ENCODE assay signal across 17 cellular contexts in genomic region chr3:66023254-66023653, GRCh38. TPM values are rescaled to one million over a fixed set of nuclear protein-coding genes. Genes with fewer than 3 reads are reported as not detected.
DNase-seq lines count a peak whose midpoint lies in the region; ATAC-seq and TF ChIP-seq lines count a peak whose summit lies in the region.
"Had no signal": no experiment of that assay in that cellular context is flagged by ENCODE, and none has a peak within 500 bp of the region (broad histone marks: within the 10 kb centered on the region; RNA-seq: fewer than 3 reads in every experiment).

No MANE protein-coding gene starts in this region.

- BruUV-seq in PC-9 (replicated peaks; lab: Mats Ljungman, UMichigan), result no TSS peak

- H3K4me1 ChIP-seq in PC-9 (replicated peaks; ENCODE audit: insufficient read depth), result peaks cover 35% of the 10 kb centered on the region
- no peaks in the 10 kb centered on the region for H3K4me1 ChIP-seq in endodermal cell (ENCODE audit: control insufficient read depth, insufficient read depth, low read length)
- H3K4me1 ChIP-seq in right lobe of liver, result peaks cover 0 to 15% (median 5%) of the 10 kb centered on the region in 4 donors
- H3K4me1 ChIP-seq in trophoblast cell (ENCODE audit: control insufficient read depth in 1 of 2, insufficient read depth in 2 of 2, low read length in 2 of 2), result no peaks in the 10 kb centered on the region
- no peaks in the 10 kb centered on the region for H3K4me1 ChIP-seq in adrenal gland (replicated peaks in 1 of 2)

- intact Hi-C loops in PC-9 (cut with micrococcal nuclease; ENCODE audit: unreplicated experiment), result no loop called here
- intact Hi-C loops in right lobe of liver (cut with DNase I), result no loop called here
- intact Hi-C loops in adrenal gland (cut with DNase I), result no loop called here

- ATAC-seq in right lobe of liver (peak; percentile 50 to 60 (median 56)), GM19395 (IDR thresholded peaks at IDR 0.05; ENCODE audit: unreplicated experiment) (no peak)
- no peak for ATAC-seq in activated T-cell treated with anti-CD3 and anti-CD28 coated beads, Interleukin-2, amount 50 U/mL, for 72 hours (replicated peaks in 1 of 2)
- ATAC-seq: HCT116 had no signal

- no peak overlapping the region for H2BK12ac ChIP-seq in trophoblast cell (ENCODE audit: low read length)

- H3K36me3 ChIP-seq in PC-9 (ENCODE audit: low read depth) (no peaks in the 10 kb centered on the region), endodermal cell (ENCODE audit: control insufficient read depth, insufficient read depth, low read length) (no peaks in the 10 kb centered on the region), right lobe of liver (no peaks in the 10 kb centered on the region), trophoblast cell (ENCODE audit: control insufficient read depth in 1 of 2, insufficient read depth in 2 of 2, low read length in 2 of 2) (no peaks in the 10 kb centered on the region), adrenal gland (replicated peaks in 1 of 2) (no peaks in the 10 kb centered on the region)
- H3K36me3 ChIP-seq: BLaER1 treated with 17β-estradiol and CSF1 and Interleukin-3, amounts not matched to agents 10 nM and 100 nM had no signal

- H3K27ac Mint-ChIP-seq in endodermal cell, result no peak overlapping the region
- no peak overlapping the region for H3K27ac Mint-ChIP-seq in activated T-cell treated with anti-CD3 and anti-CD28 coated beads, Interleukin-2, amount 50 U/mL, for 72 hours
- H3K27ac Mint-ChIP-seq: B cell; CD4-positive, CD25-positive, alpha-beta regulatory T cell; CD8-positive, alpha-beta memory T cell had no signal

- H3K27me3 ChIP-seq in PC-9 (ENCODE audit: insufficient read depth, low read depth), result no peaks in the 10 kb centered on the region
- no peaks in the 10 kb centered on the region for H3K27me3 ChIP-seq in endodermal cell (ENCODE audit: control insufficient read depth, insufficient read depth, low read length, poor library complexity, severe bottlenecking)
- H3K27me3 ChIP-seq in right lobe of liver, result no peaks in the 10 kb centered on the region
- no peaks in the 10 kb centered on the region for H3K27me3 ChIP-seq in trophoblast cell (ENCODE audit: insufficient read depth, low read length)
- H3K27me3 ChIP-seq in adrenal gland, result no peaks in the 10 kb centered on the region
- H3K27me3 ChIP-seq: BLaER1 treated with 17β-estradiol and CSF1 and Interleukin-3, amounts not matched to agents 10 nM and 100 nM had no signal

- 89 to 100% methylated on average over 1 to 2 of the region's 2 CpGs for WGBS in endodermal cell (ENCODE audit: insufficient coverage in 1 of 2, insufficient read length in 1 of 2), 2 experiments
- 26% methylated on average over 2 of the region's 2 CpGs for WGBS in right lobe of liver (ENCODE audit: insufficient coverage, low coverage, low lambda C conversion rate, missing lambda C conversion rate)
- WGBS in trophoblast cell (ENCODE audit: extremely low coverage, insufficient coverage, insufficient read length), result no CpG with 5 or more reads among the region's 2 CpGs
- 52 to 61% (median 54%) methylated on average over 2 of the region's 2 CpGs for WGBS in adrenal gland, 4 donors

- H3F3A ChIP-seq in PC-9 (ENCODE audit: insufficient read depth, low read depth), result peaks cover 17% of the 10 kb centered on the region

- H2AFZ ChIP-seq in PC-9 (no peak overlapping the region), trophoblast cell (ENCODE audit: insufficient read depth, low read length, poor library complexity) (no peak overlapping the region)

- H3K4me2 ChIP-seq in PC-9, result no peak overlapping the region
- H3K4me2 ChIP-seq in trophoblast cell (ENCODE audit: low read length), result no peak overlapping the region
- H3K4me2 ChIP-seq: BLaER1 treated with 17β-estradiol and CSF1 and Interleukin-3, amounts not matched to agents 10 nM and 100 nM had no signal

- H3K9ac ChIP-seq in endodermal cell (ENCODE audit: extremely low read depth, low read length, poor library complexity, severe bottlenecking), result no peak overlapping the region
- no peak overlapping the region for H3K9ac ChIP-seq in trophoblast cell (ENCODE audit: low read length)
- H3K9ac ChIP-seq: BLaER1 treated with 17β-estradiol and CSF1 and Interleukin-3, amounts not matched to agents 10 nM and 100 nM had no signal

- no peak overlapping the region for H3K4me3 ChIP-seq in PC-9
- H3K4me3 ChIP-seq in endodermal cell (ENCODE audit: low read length), result no peak overlapping the region
- H3K4me3 ChIP-seq in right lobe of liver, result no peak overlapping the region
- H3K4me3 ChIP-seq in trophoblast cell (ENCODE audit: low read depth, low read length), result no peak overlapping the region
- no peak overlapping the region for H3K4me3 ChIP-seq in adrenal gland
- H3K4me3 ChIP-seq: BLaER1 treated with 17β-estradiol and CSF1 and Interleukin-3, amounts not matched to agents 10 nM and 100 nM had no signal

- no peaks in the 10 kb centered on the region for H3K9me2 ChIP-seq in PC-9 (ENCODE audit: insufficient read depth)

- H3K27me3 Mint-ChIP-seq in endodermal cell (ENCODE audit: insufficient read depth), result no peaks in the 10 kb centered on the region
- peaks cover 6% of the 10 kb centered on the region for H3K27me3 Mint-ChIP-seq in activated T-cell treated with anti-CD3 and anti-CD28 coated beads, Interleukin-2, amount 50 U/mL, for 72 hours (ENCODE audit: low read depth)
- H3K27me3 Mint-ChIP-seq: B cell had no signal

- no peak overlapping the region for H2AK5ac ChIP-seq in trophoblast cell (ENCODE audit: low read length)

- no peak overlapping the region for H3K23ac ChIP-seq in trophoblast cell (ENCODE audit: low read length)

- H3K79me2 ChIP-seq in PC-9 (ENCODE audit: low read depth) (peaks cover 70% of the 10 kb centered on the region), trophoblast cell (ENCODE audit: control insufficient read depth, insufficient read depth, low read length, poor library complexity) (peaks cover 4% of the 10 kb centered on the region)

- H4K12ac ChIP-seq in trophoblast cell (ENCODE audit: low read depth, low read length), result no peak overlapping the region

- POLR2A ChIA-PET in PC-9 (lab: Charles Lee; ENCODE audit: unreplicated experiment), result no interaction called here

- H3K27ac ChIP-seq in PC-9, result peak overlapping the region; percentile 83; the same call in 1 of the 2 replicates
- no peak overlapping the region for H3K27ac ChIP-seq in endodermal cell (ENCODE audit: low read depth, low read length)
- no peak overlapping the region for H3K27ac ChIP-seq in right lobe of liver
- H3K27ac ChIP-seq in trophoblast cell (ENCODE audit: low read depth, low read length), result no peak overlapping the region
- H3K27ac ChIP-seq in adrenal gland, result no peak overlapping the region
- H3K27ac ChIP-seq: BLaER1 treated with 17β-estradiol and CSF1 and Interleukin-3, amounts not matched to agents 10 nM and 100 nM had no signal

- TF ChIP-seq POLR2A in right lobe of liver (IDR thresholded peaks at IDR 0.05) (no peak), adrenal gland (IDR thresholded peaks at IDR 0.05) (no peak)

- no peak overlapping the region for H2BK120ac ChIP-seq in trophoblast cell (ENCODE audit: insufficient read depth, low read length, poor library complexity)

- H2BK5ac ChIP-seq in trophoblast cell (ENCODE audit: low read depth, low read length, poor library complexity), result no peak overlapping the region

- H3K4me1 Mint-ChIP-seq in endodermal cell, result peaks cover 15% of the 10 kb centered on the region
- no peaks in the 10 kb centered on the region for H3K4me1 Mint-ChIP-seq in activated T-cell treated with anti-CD3 and anti-CD28 coated beads, Interleukin-2, amount 50 U/mL, for 72 hours (ENCODE audit: low read depth)
- H3K4me1 Mint-ChIP-seq: B cell; CD4-positive, CD25-positive, alpha-beta regulatory T cell; CD8-positive, alpha-beta memory T cell had no signal

- no peak overlapping the region for H4K8ac ChIP-seq in trophoblast cell (ENCODE audit: low read depth, low read length)

- TF ChIP-seq CTCF in PC-9 (conservative IDR thresholded peaks at IDR 0.05) (no peak), endodermal cell (conservative IDR thresholded peaks at IDR 0.05) (no peak), right lobe of liver (IDR thresholded peaks at IDR 0.05) (no peak), adrenal gland (IDR thresholded peaks at IDR 0.05) (no peak)

- H3K79me1 ChIP-seq in trophoblast cell (ENCODE audit: low read length), result no peaks in the 10 kb centered on the region

- H3K18ac ChIP-seq in trophoblast cell (ENCODE audit: low read length), result no peak overlapping the region

- H4K20me1 ChIP-seq in PC-9 (ENCODE audit: insufficient read depth), result no peaks in the 10 kb centered on the region; the same call in 1 of the 2 replicates
- H4K20me1 ChIP-seq: BLaER1 treated with 17β-estradiol and CSF1 and Interleukin-3, amounts not matched to agents 10 nM and 100 nM had no signal

- CTCF ChIA-PET in PC-9 (lab: Charles Lee), result no interaction called here

- H3K9me3 Mint-ChIP-seq in endodermal cell, result no peaks in the 10 kb centered on the region
- H3K9me3 Mint-ChIP-seq in activated T-cell treated with anti-CD3 and anti-CD28 coated beads, Interleukin-2, amount 50 U/mL, for 72 hours, result no peaks in the 10 kb centered on the region
- H3K9me3 Mint-ChIP-seq: CD8-positive, alpha-beta memory T cell had no signal

- H3K4me3 Mint-ChIP-seq in endodermal cell, result no peak overlapping the region
- H3K4me3 Mint-ChIP-seq in activated T-cell treated with anti-CD3 and anti-CD28 coated beads, Interleukin-2, amount 50 U/mL, for 72 hours, result no peak overlapping the region
- H3K4me3 Mint-ChIP-seq: B cell; CD4-positive, CD25-positive, alpha-beta regulatory T cell; CD8-positive, alpha-beta memory T cell had no signal

- H4K91ac ChIP-seq in trophoblast cell (ENCODE audit: low read depth, low read length), result no peak overlapping the region

- DNase-seq in PC-9 (no peak), endodermal cell (peak; percentile 14), right lobe of liver (no peak), trophoblast cell (no peak), CD1c-positive myeloid dendritic cell (ENCODE audit: extremely low spot score) (no peak), adrenal gland (no peak)
- no peak for DNase-seq in activated T-cell treated with anti-CD3 and anti-CD28 coated beads, Interleukin-2, amount 50 U/mL, for 72 hours
- DNase-seq: CD4-positive, CD25-positive, alpha-beta regulatory T cell; CD8-positive, alpha-beta memory T cell; COR-L47; GOT3; H7; KBM-7 had no signal

- H3K14ac ChIP-seq in trophoblast cell (ENCODE audit: low read length), result no peak overlapping the region

- H3K9me3 ChIP-seq in PC-9 (ENCODE audit: insufficient read depth, low read depth) (no peaks in the 10 kb centered on the region), endodermal cell (ENCODE audit: control insufficient read depth, low read length) (no peaks in the 10 kb centered on the region), right lobe of liver (no peaks in the 10 kb centered on the region), trophoblast cell (ENCODE audit: insufficient read depth, low read depth, low read length) (no peaks in the 10 kb centered on the region), adrenal gland (replicated peaks in 1 of 3) (no peaks in the 10 kb centered on the region)
- H3K9me3 ChIP-seq: BLaER1 treated with 17β-estradiol and CSF1 and Interleukin-3, amounts not matched to agents 10 nM and 100 nM had no signal

- no peaks in the 10 kb centered on the region for H3K36me3 Mint-ChIP-seq in endodermal cell (ENCODE audit: low read depth)
- H3K36me3 Mint-ChIP-seq in activated T-cell treated with anti-CD3 and anti-CD28 coated beads, Interleukin-2, amount 50 U/mL, for 72 hours (ENCODE audit: insufficient read depth in 2 of 2), result no peaks in the 10 kb centered on the region
- H3K36me3 Mint-ChIP-seq: CD4-positive, CD25-positive, alpha-beta regulatory T cell had no signal

- H3K4ac ChIP-seq in trophoblast cell (ENCODE audit: low read depth, low read length), result peak overlapping the region; percentile 21

RNA-seq across cellular contexts. Expression of gene MAGI1, which starts 15.5 kb away (rescaled TPM):
- 23.3 and 24.1 TPM in 2 replicates for total RNA-seq in PC-9 (2021)
- total RNA-seq in endodermal cell, result 10 to 100 TPM; 38.6 to 45.1 TPM
- polyA plus RNA-seq in endodermal cell (2013, experiment 1 of 2), result 33.5 TPM
- polyA plus RNA-seq in endodermal cell (2013, experiment 2 of 2), result 28.6 TPM
- total RNA-seq in right lobe of liver, result 10 to 100 TPM; 22.6 to 37.7 (median 26.9) TPM
- 73.5 and 77.0 TPM in 2 replicates for polyA plus RNA-seq in trophoblast cell (2013)
- total RNA-seq in activated T-cell treated with anti-CD3 and anti-CD28 coated beads, Interleukin-2, amount 50 U/mL, for 72 hours, result under 1 TPM; 0.41 to 0.67 TPM
- 10 to 100 TPM in 7 of 8 donors, 1 to 10 TPM in 1; 9.5 to 31.6 (median 20.9) TPM for total RNA-seq in adrenal gland
- 10 to 100 TPM in 1 of 3 donors, 1 to 10 TPM in 2; 4.8 to 13.7 (median 7.9) TPM for polyA plus RNA-seq in adrenal gland
- polyA plus RNA-seq: CD8-positive, alpha-beta memory T cell had no signal

Comparison
In these comparisons a context has a peak if more than half of its experiments do, and no peak if none do; other contexts are left out.
1. ATAC-seq: peak in right lobe of liver (4 of 4); none in activated T-cell treated with anti-CD3 and anti-CD28 coated beads, Interleukin-2, amount 50 U/mL, for 72 hours (0 of 2) and GM19395 (single experiment).
2. RNA of gene MAGI1, which starts 15.5 kb away (total RNA-seq): 38.6 to 45.1 TPM in endodermal cell, 22.6 to 37.7 TPM in right lobe of liver, 23.3 to 24.1 TPM in PC-9 and 9.5 to 31.6 TPM in adrenal gland; 0.41 to 0.67 TPM in activated T-cell treated with anti-CD3 and anti-CD28 coated beads, Interleukin-2, amount 50 U/mL, for 72 hours; every median in the first group is over 4 times any median in the second.